12 cellular contexts compared by ENCODE assay signal in the genomic region with DNA sequence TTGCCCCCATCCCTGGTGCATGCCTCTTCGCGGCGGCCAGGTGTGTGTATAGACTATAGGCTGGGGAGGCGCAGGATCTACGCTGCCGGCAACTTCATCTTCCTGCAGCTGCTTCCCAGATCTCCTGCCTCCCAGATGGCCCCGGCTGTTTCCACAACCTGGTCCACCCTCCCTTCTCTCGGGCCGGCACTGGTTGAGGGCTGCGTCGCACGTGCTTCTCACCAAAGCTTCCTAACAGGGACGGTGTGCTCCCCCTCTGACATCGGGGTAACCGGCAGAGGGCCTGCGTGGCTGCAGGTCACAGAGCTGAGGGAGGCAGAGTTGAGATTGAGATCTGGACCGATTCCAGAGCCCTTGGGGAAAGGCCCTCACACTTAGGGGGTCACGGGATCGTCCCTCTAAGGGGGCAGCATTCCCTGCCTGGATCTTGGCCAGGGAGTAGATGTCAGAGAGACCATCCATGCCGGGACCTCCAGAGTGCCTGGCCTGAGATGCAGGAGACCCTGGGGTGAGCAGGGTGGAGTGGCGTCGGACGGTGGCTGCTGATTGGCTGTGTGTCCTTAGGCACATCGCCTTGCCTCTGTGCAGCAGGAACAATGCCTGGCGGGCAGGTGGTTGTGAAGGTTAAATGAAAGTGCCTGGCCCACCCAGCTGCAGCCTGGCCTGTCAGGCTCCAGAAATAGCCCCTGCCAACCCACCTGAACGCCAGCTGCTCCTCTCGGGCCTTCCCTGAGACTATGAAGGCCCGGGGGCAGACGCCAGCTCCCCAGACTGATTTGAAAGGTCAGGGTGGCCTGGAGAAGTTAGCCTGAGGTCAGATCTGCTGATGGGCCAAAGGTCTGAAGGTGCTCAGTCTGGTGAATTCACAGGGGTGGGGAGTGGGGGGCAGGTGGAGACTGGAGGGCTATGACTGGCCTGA. TPM values are rescaled to one million over a fixed set of nuclear protein-coding genes. Genes with fewer than 3 reads are reported as not detected.
DNase-seq lines count a peak whose midpoint lies in the region; ATAC-seq and FAIRE-seq lines count a peak whose summit lies in the region.
"Had no signal": no experiment of that assay in that cellular context is flagged by ENCODE, and none has a peak within 500 bp of the region (broad histone marks: within the 10 kb centered on the region; RNA-seq: fewer than 3 reads in every experiment).

No MANE protein-coding gene starts in this region.

- CTCF ChIA-PET in activated CD8-positive, alpha-beta memory T cell treated with anti-CD3 and anti-CD28 coated beads, Interleukin-2, amount 10 ng/mL, durations not matched to agents 7 days and 5 days (lab: Charles Lee), result interaction anchor here (0.6 to 6.2 kb wide), 3 partner anchors 15 to 185 kb away, joined by 3 to 48 read pairs (median 3); no protein-coding TSS in a partner anchor

- no peaks in the 10 kb centered on the region for H3K27me3 Mint-ChIP-seq in activated CD8-positive, alpha-beta memory T cell treated with anti-CD3 and anti-CD28 coated beads, Interleukin-2, amount 10 ng/mL, durations not matched to agents 7 days and 5 days
- H3K27me3 Mint-ChIP-seq: stimulated activated naive CD8-positive, alpha-beta T cell treated with anti-CD3 and anti-CD28 coated beads, Interleukin-15, Interleukin-2, amounts not matched to agents 100 ng/mL and 50 ng/mL, for 24 hours had no signal

- FAIRE-seq in RCC 7860 (lab: Jason Lieb, UNC), result no peak

- no peak overlapping the region for H3K4me3 Mint-ChIP-seq in activated CD8-positive, alpha-beta memory T cell treated with anti-CD3 and anti-CD28 coated beads, Interleukin-2, amount 10 ng/mL, durations not matched to agents 7 days and 5 days
- H3K4me3 Mint-ChIP-seq: stimulated activated naive CD8-positive, alpha-beta T cell treated with anti-CD3 and anti-CD28 coated beads, Interleukin-15, Interleukin-2, amounts not matched to agents 100 ng/mL and 50 ng/mL, for 24 hours had no signal

- peaks cover 22% of the 10 kb centered on the region for H3K4me1 Mint-ChIP-seq in activated CD8-positive, alpha-beta memory T cell treated with anti-CD3 and anti-CD28 coated beads, Interleukin-2, amount 10 ng/mL, durations not matched to agents 7 days and 5 days

- DNase-seq in activated CD8-positive, alpha-beta memory T cell treated with anti-CD3 and anti-CD28 coated beads, Interleukin-2, amount 50 U/mL, for 4 hours, result peak; percentile 35
- DNase-seq in activated CD8-positive, alpha-beta memory T cell treated with anti-CD3 and anti-CD28 coated beads, Interleukin-2, amount 10 ng/mL, durations not matched to agents 7 days and 5 days, result no peak
- DNase-seq in NCI-H510A treated with DMSO at 0.1 percent for 48 hours (lab: John Stamatoyannopoulos, UW), result peak; percentile 90
- peak; percentile 36 for DNase-seq in dermis blood vessel endothelial cell
- peak; percentile 19 for DNase-seq in stimulated activated CD4-positive, alpha-beta T cell treated with anti-CD3 and anti-CD28 coated beads, Interleukin-4, amount 100 ng/mL, for 24 hours
- no peak for DNase-seq in RCC 7860 (ENCODE audit: low spot score)
- DNase-seq in activated naive CD4-positive, alpha-beta T cell (lab: John Stamatoyannopoulos, UW), result no peak
- no peak for DNase-seq in HuH-7 (ENCODE audit: low spot score)
- DNase-seq: cerebellar nuclear complex had no signal

- no peak for ATAC-seq in activated CD8-positive, alpha-beta memory T cell treated with anti-CD3 and anti-CD28 coated beads, Interleukin-2, amount 10 ng/mL, durations not matched to agents 7 days and 5 days

- peaks cover 6% of the 10 kb centered on the region for H3K36me3 Mint-ChIP-seq in activated CD8-positive, alpha-beta memory T cell treated with anti-CD3 and anti-CD28 coated beads, Interleukin-2, amount 10 ng/mL, durations not matched to agents 7 days and 5 days

- no peaks in the 10 kb centered on the region for H3K9me3 Mint-ChIP-seq in activated CD8-positive, alpha-beta memory T cell treated with anti-CD3 and anti-CD28 coated beads, Interleukin-2, amount 10 ng/mL, durations not matched to agents 7 days and 5 days (ENCODE audit: low read depth)
- H3K9me3 Mint-ChIP-seq: stimulated activated naive CD8-positive, alpha-beta T cell treated with anti-CD3 and anti-CD28 coated beads, Interleukin-15, Interleukin-2, amounts not matched to agents 100 ng/mL and 50 ng/mL, for 24 hours had no signal

- H3K27ac Mint-ChIP-seq in activated CD8-positive, alpha-beta memory T cell treated with anti-CD3 and anti-CD28 coated beads, Interleukin-2, amount 10 ng/mL, durations not matched to agents 7 days and 5 days, result no peak overlapping the region
- H3K27ac Mint-ChIP-seq: stimulated activated naive CD8-positive, alpha-beta T cell treated with anti-CD3 and anti-CD28 coated beads, Interleukin-15, Interleukin-2, amounts not matched to agents 100 ng/mL and 50 ng/mL, for 24 hours had no signal

RNA-seq across cellular contexts. Expression of a gene that starts 6.1 kb away (rescaled TPM):
- total RNA-seq in activated CD8-positive, alpha-beta memory T cell treated with anti-CD3 and anti-CD28 coated beads, Interleukin-2, amount 10 ng/mL, durations not matched to agents 7 days and 5 days, result not detected
- total RNA-seq in dermis blood vessel endothelial cell, result not detected in 2 replicates
- total RNA-seq: HT1080, renal cortical epithelial cell had no signal

RNA-seq across cellular contexts. Expression of a gene that starts 6.7 kb away (rescaled TPM):
- total RNA-seq in activated CD8-positive, alpha-beta memory T cell treated with anti-CD3 and anti-CD28 coated beads, Interleukin-2, amount 10 ng/mL, durations not matched to agents 7 days and 5 days, result 100 to 1,000 TPM; 136 to 150 TPM
- 10.6 and 41.3 TPM in 2 replicates for total RNA-seq in dermis blood vessel endothelial cell

RNA-seq across cellular contexts. Expression of a gene that starts 40.6 kb away (rescaled TPM):
- 100 to 1,000 TPM; 175 to 184 TPM for total RNA-seq in activated CD8-positive, alpha-beta memory T cell treated with anti-CD3 and anti-CD28 coated beads, Interleukin-2, amount 10 ng/mL, durations not matched to agents 7 days and 5 days
- 133 and 197 TPM in 2 replicates for total RNA-seq in dermis blood vessel endothelial cell

RNA-seq across cellular contexts. Expression of a gene that starts 46.6 kb away (rescaled TPM):
- total RNA-seq in activated CD8-positive, alpha-beta memory T cell treated with anti-CD3 and anti-CD28 coated beads, Interleukin-2, amount 10 ng/mL, durations not matched to agents 7 days and 5 days, result 100 to 1,000 TPM; 103 to 104 TPM
- total RNA-seq in dermis blood vessel endothelial cell, result 53.6 and 67.8 TPM in 2 replicates

Comparison
In these comparisons a context has a peak if more than half of its experiments do, and no peak if none do; other contexts are left out.
1. DNase-seq: peak in activated CD8-positive, alpha-beta memory T cell treated with anti-CD3 and anti-CD28 coated beads, Interleukin-2, amount 50 U/mL, for 4 hours (single experiment), NCI-H510A treated with DMSO at 0.1 percent for 48 hours (single experiment), dermis blood vessel endothelial cell (single experiment) and stimulated activated CD4-positive, alpha-beta T cell treated with anti-CD3 and anti-CD28 coated beads, Interleukin-4, amount 100 ng/mL, for 24 hours (single experiment); none in activated CD8-positive, alpha-beta memory T cell treated with anti-CD3 and anti-CD28 coated beads, Interleukin-2, amount 10 ng/mL, durations not matched to agents 7 days and 5 days (single experiment), RCC 7860 (single experiment), activated naive CD4-positive, alpha-beta T cell (0 of 4) and HuH-7 (single experiment).